ENCODE assay signal across 10 cellular contexts in the genomic region with DNA sequence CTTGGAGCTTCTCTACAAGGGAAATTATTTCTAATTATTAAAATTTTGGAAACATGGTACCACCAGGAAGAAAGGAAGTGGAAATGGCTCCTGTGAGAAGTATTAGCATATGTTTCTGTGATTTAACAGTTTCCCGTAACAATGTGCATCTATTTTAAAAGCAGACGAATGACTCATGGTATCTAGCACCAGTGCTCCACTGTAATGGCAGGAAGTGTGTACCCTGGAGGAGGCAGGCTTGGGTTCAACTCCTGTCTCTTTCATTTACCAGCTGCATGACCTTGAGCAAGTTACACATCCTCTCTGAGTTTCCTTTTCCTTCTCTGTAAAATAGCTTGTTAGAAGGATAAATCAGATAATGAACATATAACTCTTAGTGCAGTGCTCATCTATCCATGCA. TPM values are rescaled to one million over a fixed set of nuclear protein-coding genes. Genes with fewer than 3 reads are reported as not detected.
DNase-seq lines count a peak whose midpoint lies in the region; ATAC-seq, FAIRE-seq and TF ChIP-seq lines count a peak whose summit lies in the region.
"Had no signal": no experiment of that assay in that cellular context is flagged by ENCODE, and none has a peak within 500 bp of the region (broad histone marks: within the 10 kb centered on the region; RNA-seq: fewer than 3 reads in every experiment).

No MANE protein-coding gene starts in this region.

- no TSS peak for BruUV-seq in K562 (replicated peaks; lab: Mats Ljungman, UMichigan)

- ATAC-seq in K562 = no peak
- ATAC-seq in mucosa of descending colon = peak; percentile 14
- no peak for ATAC-seq in GM18520 (IDR thresholded peaks at IDR 0.05; ENCODE audit: unreplicated experiment)
- ATAC-seq in HG03521 (IDR thresholded peaks at IDR 0.05; ENCODE audit: unreplicated experiment) = no peak

- DNase-seq in GM19239 (ENCODE audit: insufficient read length, low spot score) (no peak), NB4 (ENCODE audit: low read depth) (peak; percentile 91), K562 (ENCODE audit: extremely low read depth in 1 of 4, low spot score in 3 of 4) (peak in 1 of 4 experiments; percentile 9), mucosa of descending colon (no peak), NCI-H2107 (lab: John Stamatoyannopoulos, UW) (no peak)
- no peak for DNase-seq in CD4-positive, alpha-beta memory T cell

- H3K9me3 Mint-ChIP-seq in CD4-positive, alpha-beta memory T cell = no peaks in the 10 kb centered on the region

- CTCF ChIA-PET in K562 (lab: Yijun Ruan, JAX; ENCODE audit: low intra/inter-chr PET ratio) = no interaction called here
- CTCF ChIA-PET in CD4-positive, alpha-beta memory T cell (lab: Charles Lee; ENCODE audit: partially characterized antibody) = interaction anchor here (1.2 to 1.5 kb wide), 2 partner anchors 35 to 177 kb away, joined by 4 read pairs; no protein-coding TSS in a partner anchor

- in situ Hi-C loops in K562 (cut with MboI) = no loop called here

- FAIRE-seq in GM19239 (lab: Jason Lieb, UNC) (peak; percentile 76), K562 (lab: Jason Lieb, UNC) (no peak)
- FAIRE-seq: TTC549 had no signal

- H3K27ac ChIP-seq in K562 (ENCODE audit: extremely low read depth, low read depth, low read length) = no peak overlapping the region
- no peak overlapping the region for H3K27ac ChIP-seq in CD4-positive, alpha-beta memory T cell (ENCODE audit: low read depth, low read length)
- H3K27ac ChIP-seq: neutrophil had no signal

- H4K20me1 ChIP-seq in K562 (replicated peaks; ENCODE audit: control insufficient read depth, insufficient read depth, low read length) = 0 out of 2 replicates have a peak, but pooled peaks cover 3% of the 10 kb centered on the region

- POLR2A ChIA-PET in K562 (lab: Yijun Ruan, JAX) = interaction anchor here (2.0 kb wide), 1 partner anchor 13 kb away, joined by 7 read pairs; no protein-coding TSS in a partner anchor
- POLR2A ChIA-PET in CD4-positive, alpha-beta memory T cell (lab: Charles Lee; ENCODE audit: partially characterized antibody) = interaction anchor here (1.0 kb wide), 1 partner anchor 9 kb away, joined by 3 read pairs; no protein-coding TSS in a partner anchor

- H3K4me1 ChIP-seq in K562 (replicated peaks in 1 of 2; ENCODE audit: control insufficient read depth in 2 of 2, insufficient read depth in 2 of 2, low read length in 2 of 2) (peaks cover 10 to 19% of the 10 kb centered on the region in 2 experiments; a peak in 4 of 5 replicates), mucosa of descending colon (ENCODE audit: low read depth) (no peaks in the 10 kb centered on the region)
- H3K4me1 ChIP-seq in CD4-positive, alpha-beta memory T cell (ENCODE audit: insufficient read depth, low read length) = peaks cover 22% of the 10 kb centered on the region

- 3% methylated on average over 2 of the region's 2 CpGs for WGBS in K562 (ENCODE audit: insufficient coverage, low coverage, missing lambda C conversion rate)

- peaks cover 11 to 24% (median 18%) of the 10 kb centered on the region in 4 donors for H3K4me1 Mint-ChIP-seq in CD4-positive, alpha-beta memory T cell

- no peaks in the 10 kb centered on the region for H3K27me3 Mint-ChIP-seq in CD4-positive, alpha-beta memory T cell

- no peak overlapping the region for H3K9ac ChIP-seq in K562 (ENCODE audit: insufficient read depth in 1 of 2, low read depth in 2 of 2, low read length in 2 of 2)

- no peak overlapping the region for H3K4me3 ChIP-seq in NB4 (ENCODE audit: low read depth, low read length)
- no peak overlapping the region for H3K4me3 ChIP-seq in K562
- H3K4me3 ChIP-seq in mucosa of descending colon = no peak overlapping the region
- H3K4me3 ChIP-seq in CD4-positive, alpha-beta memory T cell (ENCODE audit: low read length in 2 of 2) = no peak overlapping the region

- no peak for TF ChIP-seq CTCF in NB4 (IDR thresholded peaks at IDR 0.05; ENCODE audit: low read depth, low read length)
- TF ChIP-seq CTCF in K562 (IDR thresholded peaks at IDR 0.05 in 2 of 3, conservative IDR thresholded peaks at IDR 0.05 in 1 of 3; ENCODE audit: insufficient read depth in 2 of 3, low read depth in 1 of 3, low read length in 3 of 3) = no peak
- no peak for TF ChIP-seq CTCF in mucosa of descending colon (IDR thresholded peaks at IDR 0.05)

- no peaks in the 10 kb centered on the region for H3K79me2 ChIP-seq in K562 (ENCODE audit: control insufficient read depth, insufficient read depth, low read length)

- H3K27me3 ChIP-seq in K562 (ENCODE audit: control insufficient read depth in 2 of 2, insufficient read depth in 2 of 2, low read length in 2 of 2) = no peaks in the 10 kb centered on the region
- no peaks in the 10 kb centered on the region for H3K27me3 ChIP-seq in CD4-positive, alpha-beta memory T cell (ENCODE audit: insufficient read depth, low read length)
- H3K27me3 ChIP-seq: neutrophil had no signal

- intact Hi-C loops in K562 (cut with micrococcal nuclease) (no loop called here), mucosa of descending colon (cut with DNase I, micrococcal nuclease) (no loop called here)
- intact Hi-C loops in CD4-positive, alpha-beta memory T cell (cut with micrococcal nuclease) = loop anchor here (10.0 kb wide), 1 partner anchor 99 kb away; no protein-coding TSS in a partner anchor

- no peak for TF ChIP-seq RAD21 in K562 (CRISPR knock-in tag; conservative IDR thresholded peaks at IDR 0.05 in 1 of 2, IDR thresholded peaks at IDR 0.05 in 1 of 2)

- H3K4me3 Mint-ChIP-seq in CD4-positive, alpha-beta memory T cell = no peak overlapping the region

- no peak for TF ChIP-seq EP300 in K562 (IDR thresholded peaks at IDR 0.05; ENCODE audit: low read length)

- no peaks in the 10 kb centered on the region for H3K36me3 ChIP-seq in K562 (ENCODE audit: control insufficient read depth, insufficient read depth, low read length)
- no peaks in the 10 kb centered on the region for H3K36me3 ChIP-seq in mucosa of descending colon (ENCODE audit: low read depth)
- no peaks in the 10 kb centered on the region for H3K36me3 ChIP-seq in CD4-positive, alpha-beta memory T cell (ENCODE audit: insufficient read depth, low read length)
- H3K36me3 ChIP-seq: neutrophil had no signal

- H2AFZ ChIP-seq in K562 (ENCODE audit: low read depth, low read length) = no peak overlapping the region

- peak overlapping the region in 1 of 7 donors; percentile 48 for H3K27ac Mint-ChIP-seq in CD4-positive, alpha-beta memory T cell

- peaks cover 0 to 17% of the 10 kb centered on the region in 2 donors for H3K36me3 Mint-ChIP-seq in CD4-positive, alpha-beta memory T cell

- H3K9me1 ChIP-seq in K562 (ENCODE audit: control insufficient read depth, insufficient read depth, low read length) = no peaks in the 10 kb centered on the region

- H3K4me2 ChIP-seq in K562 (ENCODE audit: insufficient read depth, low read length) = no peak overlapping the region

- TF ChIP-seq POLR2A in NB4 (IDR thresholded peaks at IDR 0.05; ENCODE audit: extremely low read depth, insufficient read length) (no peak), K562 (conservative IDR thresholded peaks at IDR 0.05) (no peak)

- no peaks in the 10 kb centered on the region for H3K9me3 ChIP-seq in K562 (replicated peaks; ENCODE audit: control insufficient read depth, insufficient read depth, low read depth, low read length)
- H3K9me3 ChIP-seq in mucosa of descending colon = no peaks in the 10 kb centered on the region
- no peaks in the 10 kb centered on the region for H3K9me3 ChIP-seq in CD4-positive, alpha-beta memory T cell (ENCODE audit: control insufficient read depth in 1 of 2, low read length in 2 of 2)
- H3K9me3 ChIP-seq: neutrophil had no signal

TF ChIP-seq in K562, 482 proteins besides CTCF, POLR2A, EP300 and RAD21:
- TF ChIP-seq JUND (IDR thresholded peaks at IDR 0.05; ENCODE audit: borderline replicate concordance, low read depth, low read length) = peak; percentile 31; the same call in 1 of the 2 replicates
- TF ChIP-seq JUND (tag; IDR thresholded peaks at IDR 0.05; ENCODE audit: borderline replicate concordance, low read depth, low read length) = no peak
- TF ChIP-seq ESRRA (IDR thresholded peaks at IDR 0.05; ENCODE audit: borderline replicate concordance, low read depth) = 0 out of 2 replicates have a peak, but pooled peaks have one; percentile 16
- TF ChIP-seq FOSL1 (tag; conservative IDR thresholded peaks at IDR 0.05) = peak; percentile 35; the same call in 1 of the 2 replicates
- no peak for TF ChIP-seq ZNF146 (CRISPR knock-in tag; IDR thresholded peaks at IDR 0.05; ENCODE audit: unreplicated experiment)
- TF ChIP-seq, protein P1, sequence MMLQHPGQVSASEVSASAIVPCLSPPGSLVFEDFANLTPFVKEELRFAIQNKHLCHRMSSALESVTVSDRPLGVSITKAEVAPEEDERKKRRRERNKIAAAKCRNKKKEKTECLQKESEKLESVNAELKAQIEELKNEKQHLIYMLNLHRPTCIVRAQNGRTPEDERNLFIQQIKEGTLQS (IDR thresholded peaks at IDR 0.05) = peak; percentile 49; the same call in 1 of the 2 replicates
- TF ChIP-seq, protein P1 (CRISPR knock-in tag; conservative IDR thresholded peaks at IDR 0.05) = no peak
TF ChIP-seq in K562: peak in this region for 4.

RNA-seq across cellular contexts. Expression of a gene that starts 41.0 kb away (rescaled TPM):
- total RNA-seq in K562 (2011; cell fraction: chromatin; rRNA removed; ENCODE audit: low replicate concordance) = not detected in 2 replicates
- not detected in 2 replicates for total RNA-seq in K562 (2011; cell fraction: nucleolus; rRNA removed)
- total RNA-seq in K562 (2011; cell fraction: nucleoplasm; rRNA removed) = not detected in 2 replicates
- not detected in 2 replicates for total RNA-seq in K562 (2014; rRNA removed)
- total RNA-seq in K562 (2014; rRNA removed; fragmentation: Illumina TruSeq; extraction: Trizol) = not detected in 2 replicates
- not detected in 2 replicates for total RNA-seq in K562 (2015; rRNA removed; fragmentation: Illumina TruSeq; extraction: Trizol)
- total RNA-seq in K562 (2021) = not detected in 2 replicates
- polyA plus RNA-seq in K562 (2011; rRNA removed) = not detected in 2 replicates
- 0.01 TPM in 1 of 2 replicates, not detected in the other for polyA plus RNA-seq in K562 (2011; cell fraction: cytosol; rRNA removed)
- not detected in 2 replicates for polyA plus RNA-seq in K562 (2011; cell fraction: nucleus; rRNA removed)
- polyA plus RNA-seq in K562 (2012) = 0.03 TPM in 1 of 2 replicates, not detected in the other
- not detected in 2 replicates for polyA plus RNA-seq in K562 (2014; fragmentation: Illumina TruSeq; extraction: Trizol)
- polyA plus RNA-seq in K562 (2014; fragmentation: Nextera tagmentation; extraction: Ambion mirVana) = not detected
- not detected in 2 replicates for polyA plus RNA-seq in K562 (2014; rRNA removed)
- not detected in 2 replicates for polyA minus RNA-seq in K562 (2011; rRNA and poly(A)+ RNA removed)
- polyA minus RNA-seq in K562 (2011; cell fraction: cytosol; rRNA and poly(A)+ RNA removed) = not detected in 2 replicates
- not detected in 2 replicates for polyA minus RNA-seq in K562 (2011; cell fraction: nucleus; rRNA and poly(A)+ RNA removed)
- 10 to 100 TPM in 2 of 3 donors, 1 to 10 TPM in 1; 4.1 to 50.9 (median 11.6) TPM for total RNA-seq in mucosa of descending colon
- not detected for total RNA-seq in CD4-positive, alpha-beta memory T cell
- polyA plus RNA-seq in CD4-positive, alpha-beta memory T cell = not detected

Comparison
In these comparisons a context has a peak if more than half of its experiments do, and no peak if none do; other contexts are left out.
1. RNA of a gene that starts 41.0 kb away (total RNA-seq): 4.1 to 50.9 TPM in mucosa of descending colon; not detected in K562 and not detected in CD4-positive, alpha-beta memory T cell; every median in the first group is over 4 times any median in the second.